Comparison of ENCODE assay signal across 33 cellular contexts in genomic region chr19:37886571-37886970, GRCh38. TPM values are rescaled to one million over a fixed set of nuclear protein-coding genes. Genes with fewer than 3 reads are reported as not detected.
A peak's percentile ranks its signal among the peaks of the same experiment; 100 is the strongest.
DNase-seq lines count a peak whose midpoint lies in the region; TF ChIP-seq lines count a peak whose summit lies in the region.
"Had no signal": no experiment of that assay in that cellular context is flagged by ENCODE, and none has a peak within 500 bp of the region (broad histone marks: within the 10 kb centered on the region; RNA-seq: fewer than 3 reads in every experiment).

No MANE protein-coding gene starts in this region.

- H3K4me3 ChIP-seq in HEK293 (ENCODE audit: low read depth, low read length) = no peak overlapping the region
- no peak overlapping the region for H3K4me3 ChIP-seq in thyroid gland (replicated peaks in 1 of 3)
- H3K4me3 ChIP-seq: A549; BLaER1; BLaER1 treated with 17β-estradiol and CSF1 and Interleukin-3, amounts not matched to agents 10 nM and 100 nM had no signal

- no peaks in the 10 kb centered on the region for H3K4me1 ChIP-seq in HEK293 (ENCODE audit: control insufficient read depth, insufficient read depth, low read length)
- peaks cover 2 to 10% of the 10 kb centered on the region in 2 donors for H3K4me1 ChIP-seq in thyroid gland
- H3K4me1 ChIP-seq: A549, BE2C, BLaER1, Caco-2 had no signal

- H3K36me3 ChIP-seq in HEK293 (ENCODE audit: control insufficient read depth in 2 of 2, insufficient read depth in 1 of 2, low read length in 2 of 2) (no peaks in the 10 kb centered on the region; a peak in 2 of 3 replicates), thyroid gland (no peaks in the 10 kb centered on the region)
- H3K36me3 ChIP-seq: BE2C; BLaER1; BLaER1 treated with 17β-estradiol and CSF1 and Interleukin-3, amounts not matched to agents 10 nM and 100 nM had no signal

- CTCF ChIA-PET in HEK293 (lab: Yijun Ruan, JAX) = interaction anchor here (0.7 kb wide), 1 partner anchor 13 kb away, joined by 3 read pairs; no protein-coding TSS in a partner anchor

- intact Hi-C loops in thyroid gland (cut with DNase I) = no loop called here

- TF ChIP-seq CTCF in HEK293 (tag by site-specific recombination; IDR thresholded peaks at IDR 0.05) (no peak), thyroid gland (IDR thresholded peaks at IDR 0.05) (no peak)

- H3K27me3 ChIP-seq in thyroid gland = no peaks in the 10 kb centered on the region
- H3K27me3 ChIP-seq: BLaER1; BLaER1 treated with 17β-estradiol and CSF1 and Interleukin-3, amounts not matched to agents 10 nM and 100 nM had no signal

- H3K27ac ChIP-seq in HEK293 (ENCODE audit: extremely low read depth, low read depth, low read length) (no peak overlapping the region), thyroid gland (peak overlapping the region in 2 of 3 donors; percentile 3 to 37)
- H3K27ac ChIP-seq: 22Rv1; A549; BLaER1; BLaER1 treated with 17β-estradiol and CSF1 and Interleukin-3, amounts not matched to agents 10 nM and 100 nM; C4-2B had no signal

- TF ChIP-seq POLR2A in thyroid gland (IDR thresholded peaks at IDR 0.05) = no peak

- H3K9me3 ChIP-seq in HEK293 (ENCODE audit: control insufficient read depth, insufficient read depth, low read depth, low read length) (peaks cover 39% of the 10 kb centered on the region), thyroid gland (no peaks in the 10 kb centered on the region)
- H3K9me3 ChIP-seq: BE2C had no signal

- POLR2A ChIA-PET in HEK293 (lab: Yijun Ruan, JAX) = no interaction called here

- DNase-seq in thyroid gland = no peak
- no peak for DNase-seq in MV-4-11 (lab: John Stamatoyannopoulos, UW)
- no peak for DNase-seq in stimulated activated CD8-positive, alpha-beta memory T cell treated with anti-CD3 and anti-CD28 coated beads, Interleukin-4, amount 100 ng/mL, for 48 hours
- DNase-seq: 8988T; ACHN; AML-193; BE2C; C1 segment of cervical spinal cord; Caco-2; Calu3; CD4-positive, alpha-beta memory T cell; CD4-positive, alpha-beta T cell; CD4-positive, CD25-positive, alpha-beta regulatory T cell; CD8-positive, alpha-beta memory T cell; CD8-positive, alpha-beta T cell; COR-L47; DMS 273 treated with DMSO at 0.1 percent for 48 hours; DMS153; DMS53; DMS79; DMS79 treated with DMSO at 0.1 percent for 48 hours; DND-41; EL had no signal

- 89 to 92% methylated on average over 1 of the region's 1 CpG for WGBS in thyroid gland, 2 donors

TF ChIP-seq in HEK293, 187 proteins besides CTCF, POLR2A, EP300 and RAD21:
- TF ChIP-seq BCL6B (tag by site-specific recombination; IDR thresholded peaks at IDR 0.05) (0 out of 2 replicates have a peak, but pooled peaks have one; percentile 34), SALL2 (tag by site-specific recombination; IDR thresholded peaks at IDR 0.05; ENCODE audit: borderline replicate concordance) (peak; percentile 66; the same call in 1 of the 2 replicates), ZNF157 (tag by site-specific recombination; IDR thresholded peaks at IDR 0.05) (0 out of 2 replicates have a peak, but pooled peaks have one; percentile 17), ZNF335 (tag by site-specific recombination; conservative IDR thresholded peaks at IDR 0.05) (no peak), ZNF10 (tag by site-specific recombination; IDR thresholded peaks at IDR 0.05) (no peak), ZNF544 (tag by site-specific recombination; IDR thresholded peaks at IDR 0.05) (peak; percentile 72; the same call in 1 of the 2 replicates), ZNF26 (tag by site-specific recombination; IDR thresholded peaks at IDR 0.05) (0 out of 2 replicates have a peak, but pooled peaks have one; percentile 9), ZNF513 (tag by site-specific recombination; IDR thresholded peaks at IDR 0.05) (peak; percentile 32; the same call in 1 of the 2 replicates), ZNF274 (IDR thresholded peaks at IDR 0.05; ENCODE audit: low read length) (no peak), ZNF274 (tag by site-specific recombination; IDR thresholded peaks at IDR 0.05; ENCODE audit: borderline replicate concordance) (peak; percentile 59; the same call in 1 of the 2 replicates), PRDM1 (tag by site-specific recombination; IDR thresholded peaks at IDR 0.05) (peak; percentile 93)

RNA-seq across cellular contexts. Expression of gene WDR87, which starts 19.8 kb away (rescaled TPM):
- under 1 TPM in 1 of 4 donors, not detected in 3; under 0.01 TPM for total RNA-seq in thyroid gland
- total RNA-seq: A172; A673; B cell; Caco-2; Calu3; CD4-positive, alpha-beta memory T cell; CD4-positive, alpha-beta T cell; CD4-positive, CD25-positive, alpha-beta regulatory T cell; CD8-positive, alpha-beta memory T cell; CD8-positive, alpha-beta T cell; Daoy had no signal

RNA-seq across cellular contexts. Expression of gene SIPA1L3, which starts 20.4 kb away (rescaled TPM):
- total RNA-seq in thyroid gland = 100 to 1,000 TPM in 3 of 4 donors, 10 to 100 TPM in 1; 39.4 to 130 (median 116) TPM
